11 cellular contexts compared by ENCODE assay signal in genomic region chr5:117131048-117131679, GRCh38.
DNase-seq lines count a peak whose midpoint lies in the region; ATAC-seq and TF ChIP-seq lines count a peak whose summit lies in the region.
"Had no signal": no experiment of that assay in that cellular context is flagged by ENCODE, and none has a peak within 500 bp of the region (broad histone marks: within the 10 kb centered on the region; RNA-seq: fewer than 3 reads in every experiment).

No MANE protein-coding gene starts in this region.

- H2AFZ ChIP-seq in neuronal stem cell (ENCODE audit: low read length) = peak overlapping the region; percentile 56

- H2BK12ac ChIP-seq in neuronal stem cell (ENCODE audit: low read length) = no peak overlapping the region

- DNase-seq in neuronal stem cell (ENCODE audit: low spot score) (no peak), right lobe of liver (no peak), substantia nigra (lab: John Stamatoyannopoulos, UW) (no peak), iPS-NIHi11 (ENCODE audit: low spot score) (no peak)
- no peak for DNase-seq in stimulated activated CD4-positive, alpha-beta T cell treated with anti-CD3 and anti-CD28 coated beads, Interleukin-4, amount 100 ng/mL, for 1 hour
- DNase-seq: IMR-90, lower lobe of right lung had no signal

- H3K27me3 ChIP-seq in neuronal stem cell (ENCODE audit: control insufficient read depth in 3 of 3, insufficient read depth in 3 of 3, low read depth in 1 of 3, low read length in 3 of 3) = no peaks in the 10 kb centered on the region
- no peaks in the 10 kb centered on the region for H3K27me3 ChIP-seq in right lobe of liver

- H3K4me3 ChIP-seq in neuronal stem cell (ENCODE audit: low read length in 2 of 2) (no peak overlapping the region), right lobe of liver (no peak overlapping the region)
- H3K4me3 ChIP-seq: lower lobe of right lung had no signal

- H3K23ac ChIP-seq in neuronal stem cell (ENCODE audit: low read depth, low read length, poor library complexity) = no peak overlapping the region

- no peak overlapping the region for H4K91ac ChIP-seq in neuronal stem cell (ENCODE audit: low read depth, low read length, poor library complexity)

- H2BK15ac ChIP-seq in neuronal stem cell (ENCODE audit: low read length) = no peak overlapping the region

- no peak overlapping the region for H4K8ac ChIP-seq in neuronal stem cell (ENCODE audit: low read depth, low read length)

- no peak overlapping the region for H3K4ac ChIP-seq in neuronal stem cell (ENCODE audit: low read length)

- no CpG with 5 or more reads among the region's 3 CpGs for WGBS in neuronal stem cell (ENCODE audit: extremely low coverage in 2 of 2, insufficient read length in 2 of 2, insufficient replicate concordance in 1 of 2), 2 donors
- WGBS in right lobe of liver (ENCODE audit: insufficient coverage, low coverage, low lambda C conversion rate, missing lambda C conversion rate) = 28% methylated on average over 3 of the region's 3 CpGs

- H3K27ac ChIP-seq in neuronal stem cell (replicated peaks; ENCODE audit: low read length) (no peak overlapping the region), right lobe of liver (no peak overlapping the region), substantia nigra (ENCODE audit: low read depth, low read length, poor library complexity, severe bottlenecking) (no peak overlapping the region)
- H3K27ac ChIP-seq: lower lobe of right lung had no signal

- no peak overlapping the region for H2BK120ac ChIP-seq in neuronal stem cell (ENCODE audit: low read depth, low read length)

- H3K18ac ChIP-seq in neuronal stem cell (ENCODE audit: low read length) = no peak overlapping the region

- H3K14ac ChIP-seq in neuronal stem cell (ENCODE audit: low read length) = no peak overlapping the region

- H2AK5ac ChIP-seq in neuronal stem cell (ENCODE audit: low read depth, low read length) = no peak overlapping the region

- H3K79me1 ChIP-seq in neuronal stem cell (ENCODE audit: low read depth, low read length) = no peaks in the 10 kb centered on the region

- intact Hi-C loops in right lobe of liver (cut with DNase I) = no loop called here

- no peak for TF ChIP-seq POLR2A in right lobe of liver (IDR thresholded peaks at IDR 0.05)

- no peak overlapping the region for H3K9ac ChIP-seq in neuronal stem cell (ENCODE audit: low read depth, low read length, poor library complexity)

- no peak for TF ChIP-seq CTCF in right lobe of liver (IDR thresholded peaks at IDR 0.05)

- no peak overlapping the region for H3K4me2 ChIP-seq in neuronal stem cell (ENCODE audit: insufficient read depth, low read length, poor library complexity, severe bottlenecking)

- ATAC-seq in GM19023 (IDR thresholded peaks at IDR 0.05; ENCODE audit: unreplicated experiment) = peak; percentile 99
- ATAC-seq in HG02610 (IDR thresholded peaks at IDR 0.05; ENCODE audit: unreplicated experiment) = peak; percentile 99
- peak; percentile 92 for ATAC-seq in HG03521 (IDR thresholded peaks at IDR 0.05; ENCODE audit: unreplicated experiment)
- no peak for ATAC-seq in right lobe of liver
- ATAC-seq: lower lobe of right lung; stimulated activated memory B cell treated with anti-CD40 and anti-IgM and Interleukin-4, amounts not matched to agents 10 μg/mL and 1 μg/mL and 100 μg/mL, for 72 hours had no signal

- no peak overlapping the region for H2BK5ac ChIP-seq in neuronal stem cell (ENCODE audit: low read length)

- H3K4me1 ChIP-seq in neuronal stem cell (ENCODE audit: control insufficient read depth in 2 of 2, insufficient read depth in 1 of 2, low read depth in 1 of 2, low read length in 2 of 2) = peaks cover 0 to 3% of the 10 kb centered on the region in 2 donors
- no peaks in the 10 kb centered on the region for H3K4me1 ChIP-seq in right lobe of liver
- H3K4me1 ChIP-seq: lower lobe of right lung had no signal

- no peaks in the 10 kb centered on the region for H3K36me3 ChIP-seq in neuronal stem cell (replicated peaks in 1 of 2; ENCODE audit: control insufficient read depth in 2 of 2, insufficient read depth in 2 of 2, low read length in 2 of 2)
- no peaks in the 10 kb centered on the region for H3K36me3 ChIP-seq in right lobe of liver
- H3K36me3 ChIP-seq: lower lobe of right lung had no signal

- H3K9me3 ChIP-seq in neuronal stem cell (replicated peaks in 1 of 2; ENCODE audit: control insufficient read depth in 2 of 2, insufficient read depth in 1 of 2, low read depth in 1 of 2, low read length in 2 of 2) = peaks cover 0 to 3% of the 10 kb centered on the region in 2 donors
- H3K9me3 ChIP-seq in right lobe of liver = no peaks in the 10 kb centered on the region
- H3K9me3 ChIP-seq: lower lobe of right lung had no signal

Comparison
In these comparisons a context has a peak if more than half of its experiments do, and no peak if none do; other contexts are left out.
1. ATAC-seq: peak in GM19023 (single experiment), HG02610 (single experiment) and HG03521 (single experiment); none in right lobe of liver (0 of 4).